In genomic region chr9:114516913-114517312, GRCh38 we compare ENCODE assay signal across 15 cellular contexts. TPM values are rescaled to one million over a fixed set of nuclear protein-coding genes. Genes with fewer than 3 reads are reported as not detected.
DNase-seq lines count a peak whose midpoint lies in the region; ATAC-seq lines count a peak whose summit lies in the region.
"Had no signal": no experiment of that assay in that cellular context is flagged by ENCODE, and none has a peak within 500 bp of the region (broad histone marks: within the 10 kb centered on the region; RNA-seq: fewer than 3 reads in every experiment).

No MANE protein-coding gene starts in this region.

- H3K9me3 ChIP-seq in MG63, result no peaks in the 10 kb centered on the region
- H3K9me3 ChIP-seq: BLaER1, lower lobe of right lung, neutrophil had no signal

- DNase-seq in Daoy (ENCODE audit: low read depth) (peak; percentile 84), MG63 (peak; percentile 65), amniotic epithelial cell (ENCODE audit: low read depth) (peak; percentile 69), glomerular visceral epithelial cell (ENCODE audit: extremely low spot score) (peak; percentile 74), amniotic stem cell (lab: John Stamatoyannopoulos, UW) (no peak), NCI-H2171 (lab: John Stamatoyannopoulos, UW) (no peak)
- DNase-seq: activated B cell treated with CpG ODN at 0.5 μM for 24 hours; DMS79; lower lobe of right lung; stimulated activated CD4-positive, alpha-beta T cell treated with anti-CD3 and anti-CD28 coated beads, Interleukin-4, amount 100 ng/mL, for 4 hours had no signal

- H3K27me3 ChIP-seq in MG63, result no peaks in the 10 kb centered on the region
- H3K27me3 ChIP-seq: BLaER1 had no signal

- no peak for ATAC-seq in esophagus mucosa
- no peak for ATAC-seq in HG02973 (IDR thresholded peaks at IDR 0.05; ENCODE audit: unreplicated experiment)
- ATAC-seq: lower lobe of right lung; stimulated activated memory B cell treated with anti-CD40 and anti-IgM and Interleukin-4, amounts not matched to agents 10 μg/mL and 1 μg/mL and 100 μg/mL, for 72 hours had no signal

- H3K4me3 ChIP-seq in MG63, result no peak overlapping the region
- H3K4me3 ChIP-seq: BLaER1, lower lobe of right lung had no signal

- no peaks in the 10 kb centered on the region for H3K36me3 ChIP-seq in MG63
- H3K36me3 ChIP-seq: BLaER1, lower lobe of right lung, neutrophil had no signal

RNA-seq across cellular contexts. Expression of gene WHRN, which starts 11.6 kb away (rescaled TPM):
- total RNA-seq in Daoy (2014; rRNA removed; shearing (Covaris generic)), result 1.3 and 1.6 TPM in 2 replicates
- 1.9 and 2.1 TPM in 2 replicates for total RNA-seq in MG63 (2014; rRNA removed; shearing (Covaris generic); ENCODE audit: low replicate concordance)
- 3.4 TPM for total RNA-seq in esophagus mucosa

Comparison
In these comparisons a context has a peak if more than half of its experiments do, and no peak if none do; other contexts are left out.
1. DNase-seq: peak in Daoy (single experiment), MG63 (single experiment), amniotic epithelial cell (single experiment) and glomerular visceral epithelial cell (single experiment); none in amniotic stem cell (single experiment) and NCI-H2171 (single experiment).